ENCODE assay signal across 23 cellular contexts in the genomic region with DNA sequence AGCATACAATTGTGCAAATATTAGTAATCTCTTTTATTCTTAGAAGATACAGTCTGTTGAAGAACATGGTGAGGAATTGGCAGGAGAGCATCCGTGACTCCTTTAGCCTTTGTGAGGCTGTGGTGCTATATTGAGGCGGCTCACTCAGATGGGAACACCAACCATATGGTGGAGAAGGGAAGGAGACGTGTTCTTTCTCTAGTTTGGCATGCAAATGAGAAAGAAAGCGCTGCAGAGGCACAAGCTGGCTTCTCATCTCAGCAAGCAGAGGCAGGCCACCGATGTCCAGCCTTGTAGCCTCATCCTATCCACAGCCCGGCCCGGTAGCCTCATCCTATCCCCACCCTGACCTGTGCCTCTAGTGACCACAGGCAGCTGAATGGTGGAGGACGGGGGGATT.
DNase-seq lines count a peak whose midpoint lies in the region; ATAC-seq lines count a peak whose summit lies in the region.
"Had no signal": no experiment of that assay in that cellular context is flagged by ENCODE, and none has a peak within 500 bp of the region (broad histone marks: within the 10 kb centered on the region; RNA-seq: fewer than 3 reads in every experiment).

No MANE protein-coding gene starts in this region.

- peak overlapping the region; percentile 29 for H3K27ac Mint-ChIP-seq in activated T-helper 2 cell treated with anti-CD3 and anti-CD28 coated beads, Interferon-gamma antibody, Interleukin-2, Interleukin-4, amounts not matched to agents 10 μg/mL and 5 μg/mL and 100 μg/mL, durations not matched to agents 14 hours and 24 hours and 36 hours
- H3K27ac Mint-ChIP-seq in naive thymus-derived CD4-positive, alpha-beta T cell: peak overlapping the region in 5 of 9 donors; percentile 33 to 90 (median 63)
- H3K27ac Mint-ChIP-seq: activated CD8-positive, alpha-beta T cell treated with anti-CD3 and anti-CD28 coated beads, Interleukin-2, amount 10 ng/mL, durations not matched to agents 7 days and 5 days; GM23338; HFFc6; nephron had no signal

- H4K20me1 ChIP-seq in BLaER1: no peaks in the 10 kb centered on the region

- no peaks in the 10 kb centered on the region for H3K36me3 Mint-ChIP-seq in activated T-helper 2 cell treated with anti-CD3 and anti-CD28 coated beads, Interferon-gamma antibody, Interleukin-2, Interleukin-4, amounts not matched to agents 10 μg/mL and 5 μg/mL and 100 μg/mL, durations not matched to agents 14 hours and 24 hours and 36 hours (ENCODE audit: low read depth)
- H3K36me3 Mint-ChIP-seq in naive thymus-derived CD4-positive, alpha-beta T cell: peaks cover 0 to 8% (median 0%) of the 10 kb centered on the region in 5 donors

- peaks cover 34% of the 10 kb centered on the region for H3K4me1 ChIP-seq in BLaER1
- H3K4me1 ChIP-seq in naive thymus-derived CD4-positive, alpha-beta T cell (ENCODE audit: control insufficient read depth in 2 of 2, insufficient read depth in 2 of 2, low read length in 2 of 2): peaks cover 0 to 20% of the 10 kb centered on the region in 2 donors
- H3K4me1 ChIP-seq: lower lobe of right lung had no signal

- peak; percentile 8 for ATAC-seq in GM19023 (IDR thresholded peaks at IDR 0.05; ENCODE audit: unreplicated experiment)
- no peak for ATAC-seq in naive thymus-derived CD4-positive, alpha-beta T cell
- ATAC-seq in HG02642 (IDR thresholded peaks at IDR 0.05; ENCODE audit: poor library complexity, unreplicated experiment): no peak
- no peak for ATAC-seq in HG02678 (IDR thresholded peaks at IDR 0.05; ENCODE audit: unreplicated experiment)

- H3K9ac ChIP-seq in BLaER1: no peak overlapping the region

- H3K9me3 ChIP-seq in BLaER1: no peaks in the 10 kb centered on the region
- no peaks in the 10 kb centered on the region for H3K9me3 ChIP-seq in naive thymus-derived CD4-positive, alpha-beta T cell (ENCODE audit: control insufficient read depth in 2 of 3, low read length in 3 of 3)
- H3K9me3 ChIP-seq: lower lobe of right lung, ovary had no signal

- no peak for DNase-seq in activated T-helper 2 cell treated with anti-CD3 and anti-CD28 coated beads, Interferon-gamma antibody, Interleukin-2, Interleukin-4, amounts not matched to agents 10 μg/mL and 5 μg/mL and 100 μg/mL, durations not matched to agents 14 hours and 24 hours and 36 hours (ENCODE audit: low spot score)
- DNase-seq in naive thymus-derived CD4-positive, alpha-beta T cell: no peak
- DNase-seq in DMS53 treated with DMSO at 0.1 percent for 48 hours (lab: John Stamatoyannopoulos, UW; ENCODE audit: unreplicated experiment): no peak
- no peak for DNase-seq in NCI-H128 (lab: John Stamatoyannopoulos, UW; ENCODE audit: unreplicated experiment)
- DNase-seq: activated CD4-positive, alpha-beta T cell treated with anti-CD3 and anti-CD28 coated beads for 1 hour; activated gamma-delta T cell; activated T-cell treated with anti-CD3 and anti-CD28 coated beads for 4 hours; effector CD8-positive, alpha-beta T cell; HFFc6; lower lobe of right lung; ovary had no signal

- no peak overlapping the region for H3K4me3 ChIP-seq in BLaER1
- H3K4me3 ChIP-seq in naive thymus-derived CD4-positive, alpha-beta T cell (ENCODE audit: low read length): no peak overlapping the region
- H3K4me3 ChIP-seq: GM23338, lower lobe of right lung, ovary, skin epidermis had no signal

- CTCF ChIA-PET in naive thymus-derived CD4-positive, alpha-beta T cell (lab: Charles Lee): no interaction called here

- peaks cover 48% of the 10 kb centered on the region for H3K4me1 Mint-ChIP-seq in activated T-helper 2 cell treated with anti-CD3 and anti-CD28 coated beads, Interferon-gamma antibody, Interleukin-2, Interleukin-4, amounts not matched to agents 10 μg/mL and 5 μg/mL and 100 μg/mL, durations not matched to agents 14 hours and 24 hours and 36 hours (ENCODE audit: low read depth)
- H3K4me1 Mint-ChIP-seq in naive thymus-derived CD4-positive, alpha-beta T cell: peaks cover 27 to 64% (median 54%) of the 10 kb centered on the region in 7 donors

- POLR2A ChIA-PET in naive thymus-derived CD4-positive, alpha-beta T cell (lab: Charles Lee): no interaction called here

- no peaks in the 10 kb centered on the region; the same call in 1 of the 2 replicates for H3K36me3 ChIP-seq in BLaER1
- H3K36me3 ChIP-seq in naive thymus-derived CD4-positive, alpha-beta T cell (ENCODE audit: control insufficient read depth in 2 of 3, insufficient read depth in 3 of 3, low read length in 3 of 3): no peaks in the 10 kb centered on the region
- H3K36me3 ChIP-seq: lower lobe of right lung, ovary had no signal

- intact Hi-C loops in activated T-helper 2 cell treated with anti-CD3 and anti-CD28 coated beads, Interferon-gamma antibody, Interleukin-2, Interleukin-4, amounts not matched to agents 10 μg/mL and 5 μg/mL and 100 μg/mL, durations not matched to agents 14 hours and 24 hours and 36 hours (cut with micrococcal nuclease): loop anchor here (5.0 kb wide), 2 partner anchors 45 to 70 kb away; no protein-coding TSS in a partner anchor
- intact Hi-C loops in naive thymus-derived CD4-positive, alpha-beta T cell (cut with micrococcal nuclease): loop anchor here in 1 of 2 donors (5.0 kb wide), 2 partner anchors 270 to 440 kb away; a partner anchor contains a TSS

- 0 out of 2 replicates have a peak overlapping the region, but pooled peaks have one; percentile 30 for H3K27ac ChIP-seq in BLaER1
- no peak overlapping the region for H3K27ac ChIP-seq in naive thymus-derived CD4-positive, alpha-beta T cell (ENCODE audit: low read depth, low read length)
- H3K27ac ChIP-seq: C4-2B, epithelial cell of prostate, HL-60, lower lobe of right lung, ovary, skin epidermis had no signal

- H3K9me3 Mint-ChIP-seq in activated T-helper 2 cell treated with anti-CD3 and anti-CD28 coated beads, Interferon-gamma antibody, Interleukin-2, Interleukin-4, amounts not matched to agents 10 μg/mL and 5 μg/mL and 100 μg/mL, durations not matched to agents 14 hours and 24 hours and 36 hours: no peaks in the 10 kb centered on the region
- H3K9me3 Mint-ChIP-seq in naive thymus-derived CD4-positive, alpha-beta T cell: no peaks in the 10 kb centered on the region
- H3K9me3 Mint-ChIP-seq: GM23338, nephron, T-cell had no signal

- peak overlapping the region; percentile 61 for H3K4me2 ChIP-seq in BLaER1

- no peaks in the 10 kb centered on the region for H3K27me3 ChIP-seq in BLaER1
- no peaks in the 10 kb centered on the region for H3K27me3 ChIP-seq in naive thymus-derived CD4-positive, alpha-beta T cell (ENCODE audit: control insufficient read depth in 2 of 2, insufficient read depth in 2 of 2, low read length in 2 of 2)
- H3K27me3 ChIP-seq: ovary had no signal

- no peaks in the 10 kb centered on the region for H3K27me3 Mint-ChIP-seq in activated T-helper 2 cell treated with anti-CD3 and anti-CD28 coated beads, Interferon-gamma antibody, Interleukin-2, Interleukin-4, amounts not matched to agents 10 μg/mL and 5 μg/mL and 100 μg/mL, durations not matched to agents 14 hours and 24 hours and 36 hours (ENCODE audit: low read depth)
- H3K27me3 Mint-ChIP-seq in naive thymus-derived CD4-positive, alpha-beta T cell: no peaks in the 10 kb centered on the region
- H3K27me3 Mint-ChIP-seq: T-cell had no signal

- no peak overlapping the region for H3K4me3 Mint-ChIP-seq in activated T-helper 2 cell treated with anti-CD3 and anti-CD28 coated beads, Interferon-gamma antibody, Interleukin-2, Interleukin-4, amounts not matched to agents 10 μg/mL and 5 μg/mL and 100 μg/mL, durations not matched to agents 14 hours and 24 hours and 36 hours (ENCODE audit: low read depth)
- H3K4me3 Mint-ChIP-seq in naive thymus-derived CD4-positive, alpha-beta T cell: peak overlapping the region in 3 of 10 donors; percentile 26 to 48 (median 43)
- H3K4me3 Mint-ChIP-seq: activated CD8-positive, alpha-beta T cell treated with anti-CD3 and anti-CD28 coated beads, Interleukin-2, amount 10 ng/mL, durations not matched to agents 7 days and 5 days; GM23338; HFFc6; nephron; T-cell had no signal
